Comparison of ENCODE assay signal across 8 cellular contexts in the genomic region with DNA sequence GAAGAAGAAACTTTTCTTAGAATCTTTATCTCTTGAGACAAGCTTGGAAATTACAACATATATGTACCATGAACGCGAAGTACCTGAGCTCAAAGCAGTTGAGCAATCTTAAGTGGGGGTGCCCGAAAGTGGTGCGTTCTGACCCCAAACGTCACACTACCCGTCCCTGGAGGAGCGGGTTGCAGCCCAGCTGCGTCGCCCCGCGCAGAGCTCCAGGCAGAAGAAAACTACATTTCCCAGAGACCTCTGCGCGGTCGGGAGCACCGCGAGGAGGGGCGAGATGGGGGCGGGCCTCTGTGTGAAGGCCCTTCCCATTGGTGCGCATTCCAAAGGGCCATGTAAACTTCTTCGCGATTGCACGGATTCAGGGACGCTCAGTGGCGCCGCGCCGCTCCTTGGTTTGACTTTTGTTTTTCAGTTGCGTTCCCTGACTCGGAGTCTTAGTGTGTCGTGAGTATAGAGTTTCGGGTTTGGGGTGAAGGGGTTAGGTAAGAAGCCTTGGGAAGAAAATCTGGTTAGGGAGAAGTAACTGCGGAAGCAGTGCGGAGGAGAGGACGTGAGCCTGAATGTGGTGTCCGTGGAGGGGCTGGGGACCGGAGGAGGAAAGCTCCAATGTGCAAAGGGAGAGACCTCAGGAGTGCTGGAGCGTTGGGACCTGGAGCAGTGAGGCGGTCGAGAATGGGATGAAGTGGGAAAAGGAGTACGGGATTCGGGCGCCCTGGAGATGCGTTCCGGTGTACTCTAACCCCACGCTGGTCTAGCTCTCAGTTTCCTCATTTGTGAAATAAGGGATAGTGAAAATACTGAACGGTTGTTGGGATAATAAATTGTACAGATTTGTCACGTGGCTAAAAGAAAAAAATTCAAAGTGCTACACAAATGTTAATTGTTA. TPM values are rescaled to one million over a fixed set of nuclear protein-coding genes. Genes with fewer than 3 reads are reported as not detected.
A peak's percentile ranks its signal among the peaks of the same experiment; 100 is the strongest.
DNase-seq lines count a peak whose midpoint lies in the region; ATAC-seq, FAIRE-seq and TF ChIP-seq lines count a peak whose summit lies in the region.

A gene (plus strand): TSS at position 410 of the 892 bp plus-strand sequence. CDS start 7,740 bp downstream, outside the sequence.

- WGBS in ovary, 3 donors = 0 to 1% (median 0%) methylated on average over 47 of the region's 47 CpGs
- WGBS in transverse colon (ENCODE audit: low coverage in 1 of 2), 2 donors = 1% methylated on average over 14 to 47 of the region's 47 CpGs

- FAIRE-seq in frontal cortex (lab: Jason Lieb, UNC) = peak; percentile 84

- ATAC-seq in GM21786 (IDR thresholded peaks at IDR 0.05; ENCODE audit: unreplicated experiment) = peak; percentile 96

- in situ Hi-C loops in transverse colon (cut with MboI; ENCODE audit: low pct_ligation_motif_present in 1 of 4, low pct_unique_long_range_greater_than_20kb in 1 of 4, low sequenced_read_pairs in 3 of 4) = no loop called here

- peak; percentile 27; the same call in 1 of the 2 replicates for TF ChIP-seq CTCF in LNCaP clone FGC (IDR thresholded peaks at IDR 0.05; ENCODE audit: control insufficient read depth, extremely low read depth, insufficient read depth)
- peak in 1 of 3 donors; percentile 23 for TF ChIP-seq CTCF in ovary (IDR thresholded peaks at IDR 0.05)
- no peak for TF ChIP-seq CTCF in transverse colon (IDR thresholded peaks at IDR 0.05)

- peak within 1 kb of the TSS; percentile 85 for H3K4me3 ChIP-seq in LNCaP clone FGC (ENCODE audit: low read depth, low read length)
- peak within 1 kb of the TSS; percentile 68 for H3K4me3 ChIP-seq in ovary
- H3K4me3 ChIP-seq in transverse colon = peak within 1 kb of the TSS; percentile 34 to 69 (median 64)

- DNase-seq in EH (ENCODE audit: low read depth) (peak; percentile 92), LNCaP clone FGC (ENCODE audit: low read depth) (peak; percentile 67), frontal cortex (ENCODE audit: low spot score in 2 of 2) (peak; percentile 70 to 84), ovary (peak; percentile 86 to 95 (median 91)), transverse colon (peak; percentile 93), NCI-H187 treated with DMSO at 0.1 percent for 48 hours (lab: John Stamatoyannopoulos, UW) (no peak)
- peak; percentile 97 to 98 for DNase-seq in activated T-cell treated with anti-CD3 and anti-CD28 coated beads, Interleukin-2, amount 50 U/mL, for 48 hours

- intact Hi-C loops in ovary (cut with DNase I) = no loop called here
- intact Hi-C loops in transverse colon (cut with DNase I; ENCODE audit: low total_unique reads) = no loop called here

- no peaks in the 10 kb centered on the region for H3K9me3 ChIP-seq in ovary
- no peaks in the 10 kb centered on the region for H3K9me3 ChIP-seq in transverse colon

- no peak for TF ChIP-seq POLR2A in ovary (IDR thresholded peaks at IDR 0.05)
- no peak for TF ChIP-seq POLR2A in transverse colon (IDR thresholded peaks at IDR 0.05)

- no peaks in the 10 kb centered on the region for H3K27me3 ChIP-seq in ovary
- no peaks in the 10 kb centered on the region for H3K27me3 ChIP-seq in transverse colon

- no peak for TF ChIP-seq EP300 in ovary (IDR thresholded peaks at IDR 0.05)
- no peak for TF ChIP-seq EP300 in transverse colon (IDR thresholded peaks at IDR 0.05; ENCODE audit: low read depth)

- H3K36me3 ChIP-seq in ovary = no peaks in the 10 kb centered on the region
- no peaks in the 10 kb centered on the region for H3K36me3 ChIP-seq in transverse colon

- H3K27ac ChIP-seq in ovary = no peak within 1 kb of the TSS
- H3K27ac ChIP-seq in transverse colon = peak within 1 kb of the TSS; percentile 74 to 82 (median 79)

- H3K4me1 ChIP-seq in ovary (ENCODE audit: insufficient read depth) (peaks cover 2% of the 10 kb centered on the region), transverse colon (peaks cover 4 to 15% (median 7%) of the 10 kb centered on the region in 4 donors)

RNA-seq across cellular contexts. Expression of the gene that starts here (rescaled TPM):
- total RNA-seq in frontal cortex (30.6 TPM), ovary (10 to 100 TPM in 1 of 7 donors, 1 to 10 TPM in 6; 4.2 to 10.7 (median 6.0) TPM), transverse colon (1 to 10 TPM; 2.4 to 6.7 (median 2.9) TPM)
- 1 to 10 TPM; 4.9 to 8.2 TPM for polyA plus RNA-seq in ovary

Comparison
In these comparisons a context has a peak if more than half of its experiments do, and no peak if none do; other contexts are left out.
1. H3K27ac ChIP-seq: peak in transverse colon (4 of 4); none in ovary (0 of 2).
2. Peak in every context shown above with its lines, with median percentiles within 50 percentile points of each other: H3K4me3 ChIP-seq.